In the genomic region with DNA sequence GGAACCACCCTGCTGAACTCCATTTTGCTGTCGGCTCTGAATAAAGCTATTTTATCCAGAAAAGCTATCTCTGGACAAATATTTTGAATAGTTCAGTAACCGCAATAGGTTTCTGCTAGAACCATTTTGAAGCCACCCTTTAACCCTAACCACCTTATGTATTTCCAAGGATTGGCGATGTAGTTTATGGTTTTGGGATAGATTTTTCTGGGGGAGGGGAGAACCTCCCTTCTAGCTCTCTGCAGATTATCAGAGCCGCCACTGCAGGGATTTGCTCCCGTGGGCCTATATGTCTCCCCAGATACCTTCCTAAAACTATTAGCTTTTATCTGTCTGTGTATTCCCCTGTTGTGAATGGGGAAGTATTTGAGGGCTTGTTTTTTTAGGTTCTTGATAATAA, we compare ENCODE assay signal across 9 cellular contexts. TPM values are rescaled to one million over a fixed set of nuclear protein-coding genes. Genes with fewer than 3 reads are reported as not detected.
A peak's percentile ranks its signal among the peaks of the same experiment; 100 is the strongest.
DNase-seq lines count a peak whose midpoint lies in the region; ATAC-seq, FAIRE-seq and TF ChIP-seq lines count a peak whose summit lies in the region.
"Had no signal": no experiment of that assay in that cellular context is flagged by ENCODE, and none has a peak within 500 bp of the region (broad histone marks: within the 10 kb centered on the region; RNA-seq: fewer than 3 reads in every experiment).

No MANE protein-coding gene starts in this region.

- H3K27ac ChIP-seq in A549 = peak overlapping the region in 1 of 2 experiments; percentile 27; a peak in 1 of 6 replicates
- peak overlapping the region; percentile 98; the same call in 1 of the 2 replicates for H3K27ac ChIP-seq in VCaP
- H3K27ac ChIP-seq in foreskin keratinocyte = peak overlapping the region; percentile 4

- no peaks in the 10 kb centered on the region for H3K27me3 ChIP-seq in foreskin keratinocyte

- TF ChIP-seq CTCF in A549 (IDR thresholded peaks at IDR 0.05) (no peak), VCaP (conservative IDR thresholded peaks at IDR 0.05) (no peak), foreskin keratinocyte (conservative IDR thresholded peaks at IDR 0.05) (no peak)

- no peak overlapping the region for H3K4me3 ChIP-seq in A549

- TF ChIP-seq EP300 in A549 (IDR thresholded peaks at IDR 0.05) = no peak

- TF ChIP-seq RAD21 in A549 (conservative IDR thresholded peaks at IDR 0.05 in 1 of 2, IDR thresholded peaks at IDR 0.05 in 1 of 2) = no peak

- POLR2A ChIA-PET in A549 (lab: Yijun Ruan, JAX) = interaction anchor here (0.7 to 3.4 kb wide), 3 partner anchors 63 to 103 kb away, joined by 4 to 45 read pairs (median 27); partner anchors contain the start of gene RHEBL1

- FAIRE-seq in A549 (lab: Jason Lieb, UNC) = no peak

- CTCF ChIA-PET in A549 (lab: Yijun Ruan, JAX) = interaction anchor here (0.6 to 6.6 kb wide), 5 partner anchors 27 to 100 kb away, joined by 3 to 115 read pairs (median 25); partner anchors contain the start of genes DHH and LMBR1L

- ATAC-seq in A549 (no peak), foreskin keratinocyte (no peak), GM19452 (IDR thresholded peaks at IDR 0.05; ENCODE audit: unreplicated experiment) (no peak), GM18868 (IDR thresholded peaks at IDR 0.05; ENCODE audit: unreplicated experiment) (no peak), GM21515 (IDR thresholded peaks at IDR 0.05; ENCODE audit: unreplicated experiment) (no peak)

- H3K9me3 ChIP-seq in A549 = no peaks in the 10 kb centered on the region

- DNase-seq in A549 (ENCODE audit: low read depth in 1 of 2, low spot score in 1 of 2) (no peak), GM03348 (ENCODE audit: low spot score) (peak; percentile 34), foreskin keratinocyte (no peak), NCI-H2196 treated with DMSO at 0.1 percent for 48 hours (lab: John Stamatoyannopoulos, UW; ENCODE audit: unreplicated experiment) (no peak)
- DNase-seq: stimulated activated CD4-positive, alpha-beta T cell treated with anti-CD3 and anti-CD28 coated beads, Interleukin-15, amount 100 ng/mL, for 24 hours had no signal

- peaks cover 23% of the 10 kb centered on the region for H3K4me1 ChIP-seq in A549
- peaks cover 23% of the 10 kb centered on the region for H3K4me1 ChIP-seq in foreskin keratinocyte

- peak overlapping the region; percentile 95 for H3K4me2 ChIP-seq in A549

- TF ChIP-seq POLR2A in A549 (IDR thresholded peaks at IDR 0.05; ENCODE audit: low read length) = no peak

- 85% methylated on average over 5 of the region's 5 CpGs for WGBS in A549 (ENCODE audit: missing lambda C conversion rate)

TF ChIP-seq in A549, 52 proteins besides CTCF, POLR2A, EP300 and RAD21:
- TF ChIP-seq HOXB5 (CRISPR knock-in tag; IDR thresholded peaks at IDR 0.05) (no peak), NR3C1 (IDR thresholded peaks at IDR 0.05) (no peak), ZFP36 (IDR thresholded peaks at IDR 0.05; ENCODE audit: borderline replicate concordance, partially characterized antibody) (no peak), CHD4 (IDR thresholded peaks at IDR 0.05; ENCODE audit: borderline replicate concordance) (no peak), CBX8 (IDR thresholded peaks at IDR 0.05) (no peak), CHD2 (IDR thresholded peaks at IDR 0.05; ENCODE audit: low read length, partially characterized antibody) (no peak), EHF (CRISPR knock-in tag; IDR thresholded peaks at IDR 0.05) (no peak), CEBPB (IDR thresholded peaks at IDR 0.05) (no peak), HMGXB4 (CRISPR knock-in tag; IDR thresholded peaks at IDR 0.05; ENCODE audit: borderline replicate concordance) (no peak), ZNF302 (CRISPR knock-in tag; IDR thresholded peaks at IDR 0.05) (no peak), FOSB (CRISPR knock-in tag; IDR thresholded peaks at IDR 0.05) (no peak), GATA3 (IDR thresholded peaks at IDR 0.05; ENCODE audit: borderline replicate concordance) (no peak), TFCP2L1 (CRISPR knock-in tag; IDR thresholded peaks at IDR 0.05) (no peak), HDAC2 (IDR thresholded peaks at IDR 0.05) (no peak), ESRRA (IDR thresholded peaks at IDR 0.05; ENCODE audit: borderline replicate concordance, low read length) (no peak), ZC3H11A (IDR thresholded peaks at IDR 0.05) (no peak), PHF8 (IDR thresholded peaks at IDR 0.05; ENCODE audit: borderline replicate concordance, low read depth) (no peak)
- TF ChIP-seq, protein P1, sequence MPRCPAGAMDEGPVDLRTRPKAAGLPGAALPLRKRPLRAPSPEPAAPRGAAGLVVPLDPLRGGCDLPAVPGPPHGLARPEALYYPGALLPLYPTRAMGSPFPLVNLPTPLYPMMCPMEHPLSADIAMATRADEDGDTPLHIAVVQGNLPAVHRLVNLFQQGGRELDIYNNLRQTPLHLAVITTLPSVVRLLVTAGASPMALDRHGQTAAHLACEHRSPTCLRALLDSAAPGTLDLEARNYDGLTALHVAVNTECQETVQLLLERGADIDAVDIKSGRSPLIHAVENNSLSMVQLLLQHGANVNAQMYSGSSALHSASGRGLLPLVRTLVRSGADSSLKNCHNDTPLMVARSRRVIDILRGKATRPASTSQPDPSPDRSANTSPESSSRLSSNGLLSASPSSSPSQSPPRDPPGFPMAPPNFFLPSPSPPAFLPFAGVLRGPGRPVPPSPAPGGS (IDR thresholded peaks at IDR 0.05) = no peak
- TF ChIP-seq, protein P2, sequence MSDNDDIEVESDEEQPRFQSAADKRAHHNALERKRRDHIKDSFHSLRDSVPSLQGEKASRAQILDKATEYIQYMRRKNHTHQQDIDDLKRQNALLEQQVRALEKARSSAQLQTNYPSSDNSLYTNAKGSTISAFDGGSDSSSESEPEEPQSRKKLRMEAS (IDR thresholded peaks at IDR 0.05) = no peak

RNA-seq across cellular contexts. Expression of gene TUBA1B, which starts 1.8 kb away (rescaled TPM):
- polyA plus RNA-seq in A549 (2011; rRNA removed) (2,708 and 2,745 TPM in 2 replicates), A549 (2017; fragmentation: RNase III; extraction: RNeasy Plus Mini Kit Qiagen cat#74134 plus additional on column Dnase treatment) (2,367 to 2,820 TPM (median 2,590 TPM) in 3 replicates), foreskin keratinocyte (2,659 and 3,346 TPM in 2 replicates)
- polyA plus RNA-seq in A549 (2012; cell fraction: cytosol; rRNA removed) = 5,875 and 6,626 TPM in 2 replicates
- polyA plus RNA-seq in A549 (2012; cell fraction: nucleus; rRNA removed) = 4,024 and 4,599 TPM in 2 replicates
- polyA minus RNA-seq in A549 (2011; rRNA and poly(A)+ RNA removed) = 2,915 and 3,348 TPM in 2 replicates
- 2,512 and 3,077 TPM in 2 replicates for total RNA-seq in foreskin keratinocyte

RNA-seq across cellular contexts. Expression of gene LMBR1L, which starts 22.4 kb away (rescaled TPM):
- 25.1 and 35.7 TPM in 2 replicates for polyA plus RNA-seq in A549 (2011; rRNA removed)
- 22.0 and 24.7 TPM in 2 replicates for polyA plus RNA-seq in A549 (2012; cell fraction: cytosol; rRNA removed)
- 64.9 and 69.6 TPM in 2 replicates for polyA plus RNA-seq in A549 (2012; cell fraction: nucleus; rRNA removed)
- 12.9 to 20.0 TPM (median 16.7 TPM) in 3 replicates for polyA plus RNA-seq in A549 (2017; fragmentation: RNase III; extraction: RNeasy Plus Mini Kit Qiagen cat#74134 plus additional on column Dnase treatment)
- 51.5 and 62.8 TPM in 2 replicates for polyA minus RNA-seq in A549 (2011; rRNA and poly(A)+ RNA removed)
- total RNA-seq in foreskin keratinocyte = 19.5 and 25.1 TPM in 2 replicates
- 19.4 and 22.4 TPM in 2 replicates for polyA plus RNA-seq in foreskin keratinocyte

RNA-seq across cellular contexts. Expression of gene DHH, which starts 38.4 kb away (rescaled TPM):
- polyA plus RNA-seq in A549 (2011; rRNA removed) = not detected in 2 replicates
- polyA plus RNA-seq in A549 (2012; cell fraction: cytosol; rRNA removed) = 0.03 TPM in 1 of 2 replicates, not detected in the other
- 0.06 and 0.12 TPM in 2 replicates for polyA plus RNA-seq in A549 (2012; cell fraction: nucleus; rRNA removed)
- polyA plus RNA-seq in A549 (2017; fragmentation: RNase III; extraction: RNeasy Plus Mini Kit Qiagen cat#74134 plus additional on column Dnase treatment) = not detected in 3 replicates
- polyA minus RNA-seq in A549 (2011; rRNA and poly(A)+ RNA removed) = not detected in 2 replicates
- not detected in 2 replicates for total RNA-seq in foreskin keratinocyte
- polyA plus RNA-seq in foreskin keratinocyte = not detected in 2 replicates

RNA-seq across cellular contexts. Expression of gene TUBA1A, which starts 55.9 kb away (rescaled TPM):
- polyA plus RNA-seq in A549 (2011; rRNA removed) (163 and 231 TPM in 2 replicates), A549 (2017; fragmentation: RNase III; extraction: RNeasy Plus Mini Kit Qiagen cat#74134 plus additional on column Dnase treatment) (218 to 241 TPM (median 222 TPM) in 3 replicates), foreskin keratinocyte (117 and 269 TPM in 2 replicates)
- polyA plus RNA-seq in A549 (2012; cell fraction: cytosol; rRNA removed) = 298 and 345 TPM in 2 replicates
- polyA plus RNA-seq in A549 (2012; cell fraction: nucleus; rRNA removed) = 421 and 435 TPM in 2 replicates
- polyA minus RNA-seq in A549 (2011; rRNA and poly(A)+ RNA removed) = 207 and 253 TPM in 2 replicates
- 113 and 273 TPM in 2 replicates for total RNA-seq in foreskin keratinocyte
